8 cellular contexts compared by ENCODE assay signal in genomic region chr1:29259802-29260441, GRCh38. TPM values are rescaled to one million over a fixed set of nuclear protein-coding genes. Genes with fewer than 3 reads are reported as not detected.
DNase-seq lines count a peak whose midpoint lies in the region; ATAC-seq and TF ChIP-seq lines count a peak whose summit lies in the region.

No MANE protein-coding gene starts in this region.

- peak; percentile 80 to 82 for ATAC-seq in lower lobe of right lung
- no peak for ATAC-seq in GM19035 (IDR thresholded peaks at IDR 0.05; ENCODE audit: unreplicated experiment)
- no peak for ATAC-seq in GM21786 (IDR thresholded peaks at IDR 0.05; ENCODE audit: unreplicated experiment)

- TF ChIP-seq CTCF in DOHH2 (IDR thresholded peaks at IDR 0.05; ENCODE audit: low read depth, low read length, poor library complexity, severe bottlenecking), result no peak
- TF ChIP-seq CTCF in SU-DHL-6 (IDR thresholded peaks at IDR 0.05; ENCODE audit: insufficient read depth, low read length, poor library complexity, severe bottlenecking), result no peak
- no peak for TF ChIP-seq CTCF in coronary artery (IDR thresholded peaks at IDR 0.05)
- no peak for TF ChIP-seq CTCF in lower lobe of right lung (IDR thresholded peaks at IDR 0.05)

- H4K20me1 ChIP-seq in DOHH2 (ENCODE audit: control insufficient read depth, insufficient read depth, low read depth, low read length), result no peaks in the 10 kb centered on the region
- H4K20me1 ChIP-seq in SU-DHL-6 (ENCODE audit: low read depth, low read length), result no peaks in the 10 kb centered on the region

- peaks cover 25% of the 10 kb centered on the region for H3K27me3 ChIP-seq in DOHH2 (ENCODE audit: control insufficient read depth, low read length)
- no peaks in the 10 kb centered on the region for H3K27me3 ChIP-seq in SU-DHL-6 (ENCODE audit: low read length)
- peaks cover 36% of the 10 kb centered on the region for H3K27me3 ChIP-seq in lower lobe of right lung (ENCODE audit: low read depth)

- H3K36me3 ChIP-seq in DOHH2 (ENCODE audit: control insufficient read depth, low read length), result no peaks in the 10 kb centered on the region
- no peaks in the 10 kb centered on the region for H3K36me3 ChIP-seq in SU-DHL-6 (ENCODE audit: low read length)
- peaks cover 20% of the 10 kb centered on the region for H3K36me3 ChIP-seq in lower lobe of right lung

- intact Hi-C loops in lower lobe of right lung (cut with DNase I), result no loop called here

- no peak overlapping the region for H3K9ac ChIP-seq in SU-DHL-6 (ENCODE audit: low read length)

- H3K27ac ChIP-seq in DOHH2 (ENCODE audit: low read depth, low read length), result no peak overlapping the region
- no peak overlapping the region for H3K27ac ChIP-seq in SU-DHL-6 (ENCODE audit: low read depth, low read length)
- H3K27ac ChIP-seq in coronary artery, result no peak overlapping the region
- H3K27ac ChIP-seq in lower lobe of right lung, result no peak overlapping the region

- H3K9me2 ChIP-seq in DOHH2 (replicated peaks; ENCODE audit: control insufficient read depth, low read length) (no peaks in the 10 kb centered on the region), SU-DHL-6 (replicated peaks; ENCODE audit: insufficient read depth, low read length) (no peaks in the 10 kb centered on the region)

- H2AFZ ChIP-seq in SU-DHL-6 (ENCODE audit: low read depth, low read length, severe bottlenecking), result no peak overlapping the region

- no peaks in the 10 kb centered on the region for H3K9me3 ChIP-seq in DOHH2 (ENCODE audit: control insufficient read depth, insufficient read depth, low read length)
- H3K9me3 ChIP-seq in SU-DHL-6 (ENCODE audit: insufficient read depth, low read length), result no peaks in the 10 kb centered on the region
- no peaks in the 10 kb centered on the region for H3K9me3 ChIP-seq in lower lobe of right lung

- peak overlapping the region; percentile 16; the same call in 1 of the 2 replicates for H3K4me2 ChIP-seq in DOHH2 (ENCODE audit: low read length)
- peak overlapping the region; percentile 24 for H3K4me2 ChIP-seq in SU-DHL-6 (ENCODE audit: low read depth, low read length, poor library complexity, severe bottlenecking)

- H3K4me1 ChIP-seq in DOHH2 (ENCODE audit: control insufficient read depth, low read length) (0 out of 2 replicates have a peak, but pooled peaks cover 6% of the 10 kb centered on the region), lower lobe of right lung (peaks cover 11% of the 10 kb centered on the region)

- H3K4me3 ChIP-seq in DOHH2 (ENCODE audit: low read length), result no peak overlapping the region
- H3K4me3 ChIP-seq in SU-DHL-6 (ENCODE audit: insufficient read depth, low read length, poor library complexity, severe bottlenecking), result peak overlapping the region; percentile 18
- H3K4me3 ChIP-seq in coronary artery, result peak overlapping the region; percentile 70
- H3K4me3 ChIP-seq in lower lobe of right lung, result peak overlapping the region; percentile 57

- H3K79me2 ChIP-seq in DOHH2 (ENCODE audit: control insufficient read depth, low read length) (no peaks in the 10 kb centered on the region), SU-DHL-6 (ENCODE audit: insufficient read depth, low read length) (no peaks in the 10 kb centered on the region)

- H3F3A ChIP-seq in DOHH2 (ENCODE audit: control insufficient read depth, insufficient read depth) (no peaks in the 10 kb centered on the region), SU-DHL-6 (ENCODE audit: insufficient read depth) (no peaks in the 10 kb centered on the region)

- DNase-seq in coronary artery (ENCODE audit: low spot score), result no peak
- DNase-seq in lower lobe of right lung, result peak; percentile 70
- DNase-seq in stimulated activated naive CD4-positive, alpha-beta T cell treated with Interleukin-2 at 50 U/mL for 16 hours (lab: John Stamatoyannopoulos, UW), result peak; percentile 32
- DNase-seq in SIG-M5 (lab: John Stamatoyannopoulos, UW), result no peak

RNA-seq across cellular contexts. Expression of gene PTPRU, which starts 23.6 kb away (rescaled TPM):
- total RNA-seq in lower lobe of right lung, result 35.1 TPM

RNA-seq across cellular contexts. Expression of gene MECR, which starts 29.2 kb away (rescaled TPM):
- 16.9 TPM for total RNA-seq in lower lobe of right lung

Comparison
In these comparisons a context has a peak if more than half of its experiments do, and no peak if none do; other contexts are left out.
1. DNase-seq: peak in lower lobe of right lung (single experiment) and stimulated activated naive CD4-positive, alpha-beta T cell treated with Interleukin-2 at 50 U/mL for 16 hours (single experiment); none in coronary artery (single experiment) and SIG-M5 (single experiment).
2. ATAC-seq: peak in lower lobe of right lung (2 of 2); none in GM19035 (single experiment) and GM21786 (single experiment).